Comparison of ENCODE assay signal across 10 cellular contexts in the genomic region with DNA sequence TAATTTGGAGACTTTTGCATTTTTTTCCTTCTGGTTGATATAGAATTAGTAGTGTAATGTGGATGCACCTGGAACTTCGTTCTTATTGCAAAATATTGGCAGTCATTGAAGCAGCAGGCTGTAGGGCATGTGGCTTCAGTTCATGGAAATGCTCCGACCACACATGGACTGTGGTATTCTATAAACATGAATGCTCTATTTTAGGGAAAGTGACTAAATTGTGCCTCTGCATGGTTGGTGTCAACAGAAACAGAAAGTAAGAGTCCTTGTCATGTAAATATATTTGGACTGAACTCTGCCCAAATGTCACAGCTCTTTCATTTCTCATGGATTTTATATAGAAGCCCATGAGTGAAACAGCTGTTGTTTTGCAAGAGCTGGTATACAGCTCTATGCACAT.
DNase-seq lines count a peak whose midpoint lies in the region; ATAC-seq and TF ChIP-seq lines count a peak whose summit lies in the region.
"Had no signal": no experiment of that assay in that cellular context is flagged by ENCODE, and none has a peak within 500 bp of the region (broad histone marks: within the 10 kb centered on the region; RNA-seq: fewer than 3 reads in every experiment).

No MANE protein-coding gene starts in this region.

- H3K27ac Mint-ChIP-seq in glutamatergic neuron (ENCODE audit: unreplicated experiment), result peak overlapping the region; percentile 67

- H3K9me3 Mint-ChIP-seq in glutamatergic neuron (ENCODE audit: unreplicated experiment), result peaks cover 11% of the 10 kb centered on the region

- no peaks in the 10 kb centered on the region for H3K36me3 Mint-ChIP-seq in glutamatergic neuron (ENCODE audit: unreplicated experiment)

- ATAC-seq in GM19035 (IDR thresholded peaks at IDR 0.05; ENCODE audit: unreplicated experiment) (peak; percentile 83), HG02642 (IDR thresholded peaks at IDR 0.05; ENCODE audit: poor library complexity, unreplicated experiment) (peak; percentile 91), HG03575 (IDR thresholded peaks at IDR 0.05; ENCODE audit: extremely low read depth, insufficient number of reproducible peaks, low FRiP score, unreplicated experiment) (peak; percentile 97)

- DNase-seq in glutamatergic neuron, result no peak
- DNase-seq in D341Med (ENCODE audit: low spot score), result no peak
- DNase-seq in inferior parietal cortex (ENCODE audit: extremely low spot score), result no peak
- no peak for DNase-seq in NCI-H2227 treated with DMSO at 0.1 percent for 48 hours (lab: John Stamatoyannopoulos, UW)
- DNase-seq in HUDEP-2 (lab: John Stamatoyannopoulos, UW; ENCODE audit: unreplicated experiment in 76 of 76), result no peak
- DNase-seq: HCEC 1CT, NCI-H146 had no signal

- H3K27me3 Mint-ChIP-seq in glutamatergic neuron (ENCODE audit: unreplicated experiment), result peaks cover 8% of the 10 kb centered on the region

- peaks cover 27% of the 10 kb centered on the region for H3K4me1 Mint-ChIP-seq in glutamatergic neuron (ENCODE audit: low read depth, unreplicated experiment)

- H3K4me3 Mint-ChIP-seq in glutamatergic neuron (ENCODE audit: unreplicated experiment), result no peak overlapping the region

- no peak for TF ChIP-seq CTCF in glutamatergic neuron (IDR thresholded peaks at IDR 0.05; ENCODE audit: partially characterized antibody, unreplicated experiment)
